ENCODE assay signal across 21 cellular contexts in the genomic region with DNA sequence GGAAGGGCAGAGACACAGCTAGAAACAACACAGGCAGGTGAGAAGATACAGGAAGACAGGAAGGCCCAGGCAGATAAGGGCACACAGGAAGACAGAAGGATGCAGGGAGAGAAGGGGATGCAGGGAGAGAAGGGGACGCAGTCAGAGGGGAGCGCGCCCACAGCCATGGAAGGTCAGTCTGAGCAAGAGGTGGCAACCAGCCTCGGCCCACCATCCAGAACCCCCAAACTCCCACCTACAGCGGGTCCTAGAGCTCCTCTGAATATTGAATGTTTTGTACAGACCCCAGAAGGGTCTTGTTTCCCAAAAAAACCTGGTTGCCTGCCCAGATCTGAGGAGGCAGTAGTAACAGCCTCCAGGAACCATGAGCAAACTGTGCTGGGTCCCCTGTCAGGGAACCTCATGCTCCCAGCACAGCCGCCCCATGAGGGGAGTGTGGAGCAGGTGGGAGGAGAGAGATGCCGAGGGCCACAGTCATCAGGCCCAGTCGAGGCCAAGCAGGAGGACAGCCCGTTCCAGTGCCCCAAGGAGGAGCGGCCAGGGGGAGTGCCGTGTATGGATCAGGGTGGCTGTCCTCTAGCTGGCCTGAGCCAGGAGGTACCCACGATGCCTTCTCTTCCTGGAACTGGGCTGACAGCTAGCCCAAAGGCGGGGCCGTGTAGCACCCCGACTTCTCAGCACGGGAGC. TPM values are rescaled to one million over a fixed set of nuclear protein-coding genes. Genes with fewer than 3 reads are reported as not detected.
DNase-seq lines count a peak whose midpoint lies in the region; ATAC-seq and TF ChIP-seq lines count a peak whose summit lies in the region.
"Had no signal": no experiment of that assay in that cellular context is flagged by ENCODE, and none has a peak within 500 bp of the region (broad histone marks: within the 10 kb centered on the region; RNA-seq: fewer than 3 reads in every experiment).

No MANE protein-coding gene starts in this region.

- ATAC-seq in natural killer cell treated with Interleukin-12 subunit alpha and Interleukin-12 subunit beta and Interleukin-15 and Interleukin-18, amount 100 ng/mL, for 72 hours: peak; percentile 22 to 24
- ATAC-seq in natural killer cell (no peak), aorta (ENCODE audit: low FRiP score) (peak; percentile 34)

- no peak overlapping the region for H3K27ac ChIP-seq in coronary artery
- no peak overlapping the region for H3K27ac ChIP-seq in aorta (ENCODE audit: low read depth in 1 of 2, low read length in 2 of 2)
- H3K27ac ChIP-seq: RWPE1 had no signal

- H3K4me1 ChIP-seq in aorta (ENCODE audit: control insufficient read depth in 1 of 2, insufficient read depth in 2 of 2, low read length in 2 of 2): no peaks in the 10 kb centered on the region

- POLR2A ChIA-PET in activated CD4-positive, alpha-beta memory T cell treated with anti-CD3 and anti-CD28 coated beads, Interleukin-2, amount 10 ng/mL, durations not matched to agents 7 days and 5 days (lab: Charles Lee): no interaction called here

- no peaks in the 10 kb centered on the region for H3K9me3 Mint-ChIP-seq in natural killer cell treated with Interleukin-12 subunit alpha and Interleukin-12 subunit beta and Interleukin-15 and Interleukin-18, amount 100 ng/mL, for 72 hours
- no peaks in the 10 kb centered on the region for H3K9me3 Mint-ChIP-seq in natural killer cell
- H3K9me3 Mint-ChIP-seq in neural crest cell: no peaks in the 10 kb centered on the region
- H3K9me3 Mint-ChIP-seq in activated CD4-positive, alpha-beta memory T cell treated with anti-CD3 and anti-CD28 coated beads, Interleukin-2, amount 10 ng/mL, durations not matched to agents 7 days and 5 days: no peaks in the 10 kb centered on the region
- no peaks in the 10 kb centered on the region for H3K9me3 Mint-ChIP-seq in progenitor cell of endocrine pancreas (ENCODE audit: low read depth)
- H3K9me3 Mint-ChIP-seq: CD4-positive, alpha-beta memory T cell had no signal

- no peak overlapping the region for H3K4me3 Mint-ChIP-seq in natural killer cell treated with Interleukin-12 subunit alpha and Interleukin-12 subunit beta and Interleukin-15 and Interleukin-18, amount 100 ng/mL, for 72 hours
- H3K4me3 Mint-ChIP-seq in natural killer cell (no peak overlapping the region), neural crest cell (no peak overlapping the region), progenitor cell of endocrine pancreas (ENCODE audit: low read depth) (no peak overlapping the region)
- no peak overlapping the region for H3K4me3 Mint-ChIP-seq in activated CD4-positive, alpha-beta memory T cell treated with anti-CD3 and anti-CD28 coated beads, Interleukin-2, amount 10 ng/mL, durations not matched to agents 7 days and 5 days
- H3K4me3 Mint-ChIP-seq: CD4-positive, alpha-beta memory T cell had no signal

- no peaks in the 10 kb centered on the region for H3K9me3 ChIP-seq in aorta (ENCODE audit: control insufficient read depth, low read length)
- H3K9me3 ChIP-seq: Caco-2 had no signal

- intact Hi-C loops in natural killer cell (cut with micrococcal nuclease) (no loop called here), aorta (cut with DNase I) (no loop called here)

- 87% methylated on average over 16 of the region's 16 CpGs for WGBS in aorta, 2 donors

- no peaks in the 10 kb centered on the region for H3K36me3 Mint-ChIP-seq in natural killer cell treated with Interleukin-12 subunit alpha and Interleukin-12 subunit beta and Interleukin-15 and Interleukin-18, amount 100 ng/mL, for 72 hours
- H3K36me3 Mint-ChIP-seq in natural killer cell: no peaks in the 10 kb centered on the region
- H3K36me3 Mint-ChIP-seq in neural crest cell (ENCODE audit: low read depth): no peaks in the 10 kb centered on the region
- no peaks in the 10 kb centered on the region for H3K36me3 Mint-ChIP-seq in activated CD4-positive, alpha-beta memory T cell treated with anti-CD3 and anti-CD28 coated beads, Interleukin-2, amount 10 ng/mL, durations not matched to agents 7 days and 5 days (ENCODE audit: low read depth)
- peaks cover 25% of the 10 kb centered on the region for H3K36me3 Mint-ChIP-seq in progenitor cell of endocrine pancreas (ENCODE audit: insufficient read depth)
- H3K36me3 Mint-ChIP-seq: CD4-positive, alpha-beta memory T cell had no signal

- DNase-seq in natural killer cell treated with Interleukin-12 subunit alpha and Interleukin-12 subunit beta and Interleukin-15 and Interleukin-18, amount 100 ng/mL, for 72 hours (ENCODE audit: low spot score): no peak
- no peak for DNase-seq in natural killer cell
- peak; percentile 57 for DNase-seq in coronary artery (ENCODE audit: low spot score)
- DNase-seq in neural crest cell (ENCODE audit: low read depth, low spot score): no peak
- peak in 1 of 2 donors; percentile 54 for DNase-seq in aorta
- no peak for DNase-seq in activated CD4-positive, alpha-beta memory T cell treated with anti-CD3 and anti-CD28 coated beads, Interleukin-2, amount 10 ng/mL, durations not matched to agents 7 days and 5 days
- DNase-seq in progenitor cell of endocrine pancreas (ENCODE audit: low spot score, unreplicated experiment): no peak
- DNase-seq: Caco-2; CD4-positive, alpha-beta memory T cell; GOT3; HCEC 1CT; NCI-H1105; NCI-H146; NCI-H2029; NCI-H345; NCI-H524; NCI-H774; NK-92 treated with Interleukin-12 subunit alpha and Interleukin-12 subunit beta, amount 100 ng/mL, for 24 hours had no signal

- TF ChIP-seq CTCF in natural killer cell (IDR thresholded peaks at IDR 0.05) (no peak), coronary artery (IDR thresholded peaks at IDR 0.05) (no peak), neural crest cell (conservative IDR thresholded peaks at IDR 0.05) (no peak), progenitor cell of endocrine pancreas (IDR thresholded peaks at IDR 0.05; ENCODE audit: unreplicated experiment) (no peak)

- H3K4me3 ChIP-seq in coronary artery (no peak overlapping the region), aorta (ENCODE audit: low read length in 2 of 2) (no peak overlapping the region)

- H3K4me1 Mint-ChIP-seq in natural killer cell treated with Interleukin-12 subunit alpha and Interleukin-12 subunit beta and Interleukin-15 and Interleukin-18, amount 100 ng/mL, for 72 hours (ENCODE audit: low read depth in 2 of 2): no peaks in the 10 kb centered on the region
- no peaks in the 10 kb centered on the region for H3K4me1 Mint-ChIP-seq in natural killer cell
- H3K4me1 Mint-ChIP-seq in neural crest cell: no peaks in the 10 kb centered on the region
- H3K4me1 Mint-ChIP-seq in activated CD4-positive, alpha-beta memory T cell treated with anti-CD3 and anti-CD28 coated beads, Interleukin-2, amount 10 ng/mL, durations not matched to agents 7 days and 5 days: no peaks in the 10 kb centered on the region
- H3K4me1 Mint-ChIP-seq in progenitor cell of endocrine pancreas (ENCODE audit: low read depth): peaks cover 14% of the 10 kb centered on the region
- H3K4me1 Mint-ChIP-seq: CD4-positive, alpha-beta memory T cell had no signal

- no peak overlapping the region for H3K27ac Mint-ChIP-seq in natural killer cell treated with Interleukin-12 subunit alpha and Interleukin-12 subunit beta and Interleukin-15 and Interleukin-18, amount 100 ng/mL, for 72 hours
- H3K27ac Mint-ChIP-seq in natural killer cell (peak overlapping the region in 1 of 2 donors; percentile 8), neural crest cell (ENCODE audit: unreplicated experiment) (peak overlapping the region; percentile 78), progenitor cell of endocrine pancreas (no peak overlapping the region)
- H3K27ac Mint-ChIP-seq in activated CD4-positive, alpha-beta memory T cell treated with anti-CD3 and anti-CD28 coated beads, Interleukin-2, amount 10 ng/mL, durations not matched to agents 7 days and 5 days: no peak overlapping the region

- no peaks in the 10 kb centered on the region for H3K27me3 Mint-ChIP-seq in natural killer cell treated with Interleukin-12 subunit alpha and Interleukin-12 subunit beta and Interleukin-15 and Interleukin-18, amount 100 ng/mL, for 72 hours
- no peaks in the 10 kb centered on the region for H3K27me3 Mint-ChIP-seq in natural killer cell (ENCODE audit: low read depth in 2 of 2)
- H3K27me3 Mint-ChIP-seq in neural crest cell (ENCODE audit: low read depth): no peaks in the 10 kb centered on the region
- H3K27me3 Mint-ChIP-seq in activated CD4-positive, alpha-beta memory T cell treated with anti-CD3 and anti-CD28 coated beads, Interleukin-2, amount 10 ng/mL, durations not matched to agents 7 days and 5 days: no peaks in the 10 kb centered on the region
- no peaks in the 10 kb centered on the region for H3K27me3 Mint-ChIP-seq in progenitor cell of endocrine pancreas
- H3K27me3 Mint-ChIP-seq: CD4-positive, alpha-beta memory T cell had no signal

- peaks cover 0 to 11% of the 10 kb centered on the region in 2 donors for H3K36me3 ChIP-seq in aorta (ENCODE audit: control insufficient read depth in 1 of 2, insufficient read depth in 2 of 2, low read length in 1 of 2)

- no peaks in the 10 kb centered on the region for H3K27me3 ChIP-seq in aorta (ENCODE audit: control insufficient read depth in 1 of 2, insufficient read depth in 2 of 2, low read length in 1 of 2)

- CTCF ChIA-PET in activated CD4-positive, alpha-beta memory T cell treated with anti-CD3 and anti-CD28 coated beads, Interleukin-2, amount 10 ng/mL, durations not matched to agents 7 days and 5 days (lab: Charles Lee): interaction anchor here (0.6 kb wide), 1 partner anchor 272 kb away, joined by 6 read pairs; no protein-coding TSS in a partner anchor

RNA-seq across cellular contexts. Expression of gene SLC28A1, which starts 27.6 kb away (rescaled TPM):
- total RNA-seq in natural killer cell treated with Interleukin-12 subunit alpha and Interleukin-12 subunit beta and Interleukin-15 and Interleukin-18, amount 100 ng/mL, for 72 hours: not detected
- not detected for total RNA-seq in natural killer cell
- total RNA-seq in neural crest cell: not detected in 2 replicates
- 1 to 10 TPM; 2.0 to 4.1 TPM for total RNA-seq in aorta
- polyA plus RNA-seq in aorta: 1 to 10 TPM in 1 of 2 donors, under 1 TPM in 1; 0.97 to 2.8 TPM
- not detected for total RNA-seq in activated CD4-positive, alpha-beta memory T cell treated with anti-CD3 and anti-CD28 coated beads, Interleukin-2, amount 10 ng/mL, durations not matched to agents 7 days and 5 days
- total RNA-seq in progenitor cell of endocrine pancreas: not detected in 2 replicates
- total RNA-seq: Caco-2; CD4-positive, alpha-beta memory T cell; G401; HT1080 had no signal
- polyA plus RNA-seq: CD4-positive, alpha-beta memory T cell had no signal

RNA-seq across cellular contexts. Expression of gene ALPK3, which starts 39.7 kb away (rescaled TPM):
- total RNA-seq in natural killer cell treated with Interleukin-12 subunit alpha and Interleukin-12 subunit beta and Interleukin-15 and Interleukin-18, amount 100 ng/mL, for 72 hours: under 1 TPM; 0.43 to 0.67 TPM
- total RNA-seq in natural killer cell (1 to 10 TPM in 1 of 3 donors, under 1 TPM in 2; 0.35 to 1.1 (median 0.63) TPM), neural crest cell (3.3 and 4.4 TPM in 2 replicates), aorta (10 to 100 TPM; 77.0 to 86.8 TPM), progenitor cell of endocrine pancreas (122 TPM in 2 replicates)
- polyA plus RNA-seq in aorta: 10 to 100 TPM in 1 of 2 donors, 1 to 10 TPM in 1; 6.8 to 11.1 TPM
- under 1 TPM; 0.20 TPM for total RNA-seq in activated CD4-positive, alpha-beta memory T cell treated with anti-CD3 and anti-CD28 coated beads, Interleukin-2, amount 10 ng/mL, durations not matched to agents 7 days and 5 days

Comparison
In these comparisons a context has a peak if more than half of its experiments do, and no peak if none do; other contexts are left out.
1. ATAC-seq: peak in natural killer cell treated with Interleukin-12 subunit alpha and Interleukin-12 subunit beta and Interleukin-15 and Interleukin-18, amount 100 ng/mL, for 72 hours (2 of 2) and aorta (single experiment); none in natural killer cell (0 of 3).
2. RNA of gene ALPK3, which starts 39.7 kb away (total RNA-seq): 122 TPM in progenitor cell of endocrine pancreas and 77.0 to 86.8 TPM in aorta; 3.3 to 4.4 TPM in neural crest cell, 0.43 to 0.67 TPM in natural killer cell treated with Interleukin-12 subunit alpha and Interleukin-12 subunit beta and Interleukin-15 and Interleukin-18, amount 100 ng/mL, for 72 hours, 0.35 to 1.1 TPM in natural killer cell and 0.20 TPM in activated CD4-positive, alpha-beta memory T cell treated with anti-CD3 and anti-CD28 coated beads, Interleukin-2, amount 10 ng/mL, durations not matched to agents 7 days and 5 days; every median in the first group is over 10 times any median in the second.